In genomic region chr18:55641501-55641900, GRCh38 we compare ENCODE assay signal across 2 cellular contexts.
TF ChIP-seq lines count a peak whose summit lies in the region.

No MANE protein-coding gene starts in this region.

TF ChIP-seq in IMR-90, 13 proteins besides CTCF, POLR2A, EP300 and RAD21:
- TF ChIP-seq FOS (IDR thresholded peaks at IDR 0.05; ENCODE audit: low read depth, low read length) (no peak), CEBPB (IDR thresholded peaks at IDR 0.05; ENCODE audit: low read depth, low read length) (no peak), USF2 (IDR thresholded peaks at IDR 0.05; ENCODE audit: low read depth, low read length) (no peak), MAZ (IDR thresholded peaks at IDR 0.05; ENCODE audit: borderline replicate concordance, low read depth, low read length) (no peak), ELK1 (IDR thresholded peaks at IDR 0.05; ENCODE audit: borderline replicate concordance, low read depth, low read length) (no peak), RFX5 (IDR thresholded peaks at IDR 0.05; ENCODE audit: low read depth, low read length) (no peak), MXI1 (IDR thresholded peaks at IDR 0.05; ENCODE audit: borderline replicate concordance, low read depth, low read length) (no peak), BHLHE40 (IDR thresholded peaks at IDR 0.05; ENCODE audit: low read depth, low read length) (no peak), RCOR1 (IDR thresholded peaks at IDR 0.05; ENCODE audit: insufficient replicate concordance, low read length) (no peak), SMC3 (IDR thresholded peaks at IDR 0.05; ENCODE audit: low read depth, low read length) (no peak), NFE2L2 (IDR thresholded peaks at IDR 0.05; ENCODE audit: low read depth, low read length) (no peak), MAFK (IDR thresholded peaks at IDR 0.05; ENCODE audit: low read depth, low read length) (no peak), CHD1 (IDR thresholded peaks at IDR 0.05; ENCODE audit: low read depth, low read length) (no peak)

TF ChIP-seq in K562, 482 proteins besides CTCF, POLR2A, EP300 and RAD21:
- 0 out of 2 replicates have a peak, but pooled peaks have one; percentile 25 for TF ChIP-seq CHAMP1 (IDR thresholded peaks at IDR 0.05)
- TF ChIP-seq SMARCC2 (IDR thresholded peaks at IDR 0.05; ENCODE audit: low read depth): no peak
TF ChIP-seq in K562: peak in this region for 1.
